In the genomic region with DNA sequence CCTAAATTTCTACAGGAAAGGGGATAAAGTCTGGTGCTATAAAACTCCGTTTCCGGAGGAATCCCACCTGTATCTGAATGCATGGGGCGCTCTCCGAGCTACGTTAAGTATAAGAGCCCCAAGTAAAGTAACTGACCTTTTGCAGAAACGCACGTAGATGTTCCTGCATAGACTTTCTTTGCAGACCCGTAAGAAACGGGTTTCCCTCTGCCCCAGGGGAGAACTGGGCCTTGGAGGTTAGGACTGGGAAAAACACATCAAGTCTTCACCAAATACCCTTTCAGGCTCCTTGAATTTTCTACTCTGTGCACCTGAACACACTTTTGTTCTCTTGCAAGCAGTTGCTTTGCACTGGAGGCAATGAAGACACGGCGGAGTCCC, we compare ENCODE assay signal across 1 cellular context.
TF ChIP-seq lines count a peak whose summit lies in the region.

No MANE protein-coding gene starts in this region.

TF ChIP-seq in HepG2, 621 proteins besides CTCF, POLR2A, EP300 and RAD21:
- TF ChIP-seq HDAC2 (CRISPR knock-in tag; IDR thresholded peaks at IDR 0.05), result 0 out of 2 replicates have a peak, but pooled peaks have one; percentile 2
- 0 out of 2 replicates have a peak, but pooled peaks have one; percentile 4 for TF ChIP-seq ZBTB20 (CRISPR knock-in tag; IDR thresholded peaks at IDR 0.05; ENCODE audit: borderline replicate concordance, low read depth)
- TF ChIP-seq, protein P1, sequence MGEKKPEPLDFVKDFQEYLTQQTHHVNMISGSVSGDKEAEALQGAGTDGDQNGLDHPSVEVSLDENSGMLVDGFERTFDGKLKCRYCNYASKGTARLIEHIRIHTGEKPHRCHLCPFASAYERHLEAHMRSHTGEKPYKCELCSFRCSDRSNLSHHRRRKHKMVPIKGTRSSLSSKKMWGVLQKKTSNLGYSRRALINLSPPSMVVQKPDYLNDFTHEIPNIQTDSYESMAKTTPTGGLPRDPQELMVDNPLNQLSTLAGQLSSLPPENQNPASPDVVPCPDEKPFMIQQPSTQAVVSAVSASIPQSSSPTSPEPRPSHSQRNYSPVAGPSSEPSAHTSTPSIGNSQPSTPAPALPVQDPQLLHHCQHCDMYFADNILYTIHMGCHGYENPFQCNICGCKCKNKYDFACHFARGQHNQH (CRISPR knock-in tag; IDR thresholded peaks at IDR 0.05), result 0 out of 2 replicates have a peak, but pooled peaks have one; percentile 7
- TF ChIP-seq, protein P2, sequence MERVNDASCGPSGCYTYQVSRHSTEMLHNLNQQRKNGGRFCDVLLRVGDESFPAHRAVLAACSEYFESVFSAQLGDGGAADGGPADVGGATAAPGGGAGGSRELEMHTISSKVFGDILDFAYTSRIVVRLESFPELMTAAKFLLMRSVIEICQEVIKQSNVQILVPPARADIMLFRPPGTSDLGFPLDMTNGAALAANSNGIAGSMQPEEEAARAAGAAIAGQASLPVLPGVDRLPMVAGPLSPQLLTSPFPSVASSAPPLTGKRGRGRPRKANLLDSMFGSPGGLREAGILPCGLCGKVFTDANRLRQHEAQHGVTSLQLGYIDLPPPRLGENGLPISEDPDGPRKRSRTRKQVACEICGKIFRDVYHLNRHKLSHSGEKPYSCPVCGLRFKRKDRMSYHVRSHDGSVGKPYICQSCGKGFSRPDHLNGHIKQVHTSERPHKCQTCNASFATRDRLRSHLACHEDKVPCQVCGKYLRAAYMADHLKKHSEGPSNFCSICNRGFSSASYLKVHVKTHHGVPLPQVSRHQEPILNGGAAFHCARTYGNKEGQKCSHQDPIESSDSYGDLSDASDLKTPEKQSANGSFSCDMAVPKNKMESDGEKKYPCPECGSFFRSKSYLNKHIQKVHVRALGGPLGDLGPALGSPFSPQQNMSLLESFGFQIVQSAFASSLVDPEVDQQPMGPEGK (CRISPR knock-in tag; IDR thresholded peaks at IDR 0.05), result peak; percentile 5; the same call in 1 of the 2 replicates
